Comparison of ENCODE assay signal across 8 cellular contexts in the genomic region with DNA sequence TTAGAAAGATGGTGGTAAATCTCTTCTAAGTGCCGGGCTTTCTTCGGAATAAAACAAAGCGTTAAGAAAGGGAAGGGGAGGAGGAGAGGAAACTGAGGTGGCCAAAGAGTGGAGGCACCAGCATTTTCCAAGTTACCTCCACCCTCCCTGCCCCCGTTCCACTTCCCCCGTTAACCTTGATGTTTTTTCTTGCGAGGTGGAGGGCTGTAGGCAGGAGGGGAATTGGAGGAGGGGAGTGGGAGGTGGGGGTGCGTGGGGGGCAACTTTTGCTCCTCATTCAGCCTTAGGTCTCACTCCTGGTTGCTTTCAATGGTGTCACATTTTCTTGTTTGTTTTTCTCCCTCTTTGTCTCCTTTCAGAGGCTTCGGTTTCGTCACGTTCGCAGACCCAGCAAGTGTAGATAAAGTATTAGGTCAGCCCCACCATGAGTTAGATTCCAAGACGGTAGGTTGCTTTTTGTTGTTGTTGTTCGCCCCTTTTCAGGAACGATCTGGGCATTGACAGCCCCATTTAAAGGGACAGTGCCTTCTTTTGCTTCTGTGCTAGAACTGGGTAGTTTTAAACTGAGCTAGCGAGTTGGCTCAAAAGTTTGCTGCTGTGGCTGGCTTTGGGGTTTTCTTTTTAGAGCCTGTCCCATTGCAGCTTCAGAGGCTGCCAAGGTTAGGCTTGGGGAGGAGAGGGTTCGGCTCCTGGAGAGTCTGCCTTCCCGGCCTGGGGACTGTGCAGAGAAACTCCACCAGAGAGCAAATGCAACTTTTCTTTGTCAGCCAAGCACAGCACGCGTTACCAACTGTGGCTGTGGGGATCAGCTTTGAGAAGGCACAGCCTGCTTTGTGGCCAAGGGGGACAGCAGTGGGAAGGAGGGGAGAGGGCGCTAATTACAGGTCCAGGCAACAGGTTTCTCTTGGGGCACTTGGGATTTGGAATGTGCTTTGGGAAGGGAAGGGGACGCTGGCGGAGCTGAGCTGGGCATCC. TPM values are rescaled to one million over a fixed set of nuclear protein-coding genes. Genes with fewer than 3 reads are reported as not detected.
DNase-seq lines count a peak whose midpoint lies in the region; ATAC-seq and TF ChIP-seq lines count a peak whose summit lies in the region.

No MANE protein-coding gene starts in this region.

- DNase-seq in NCI-H2107 treated with DMSO at 0.1 percent for 48 hours (lab: John Stamatoyannopoulos, UW; ENCODE audit: unreplicated experiment) (peak; percentile 48), NCI-H2107 (lab: John Stamatoyannopoulos, UW) (no peak), Peyer's patch (no peak), endodermal cell (peak; percentile 78), neural progenitor cell (ENCODE audit: low spot score) (peak; percentile 69), SHP77 treated with DMSO at 0.1 percent for 48 hours (lab: John Stamatoyannopoulos, UW) (no peak)

- peaks cover 52% of the 10 kb centered on the region for H3F3A ChIP-seq in neural progenitor cell (ENCODE audit: low read depth)

- H3K79me2 ChIP-seq in neural progenitor cell (ENCODE audit: low read depth): peaks cover 66% of the 10 kb centered on the region

- H2AFZ ChIP-seq in neural progenitor cell (replicated peaks): no peak overlapping the region

- H3K27ac Mint-ChIP-seq in endodermal cell: peak overlapping the region; percentile 97
- peak overlapping the region; percentile 95 for H3K27ac Mint-ChIP-seq in neural progenitor cell

- H3K27me3 Mint-ChIP-seq in endodermal cell (ENCODE audit: insufficient read depth): peaks cover 6% of the 10 kb centered on the region
- no peaks in the 10 kb centered on the region for H3K27me3 Mint-ChIP-seq in neural progenitor cell (ENCODE audit: insufficient read depth, low read depth)

- H3K27ac ChIP-seq in Peyer's patch (peak overlapping the region in 1 of 4 donors; percentile 92), endodermal cell (ENCODE audit: low read depth, low read length) (peak overlapping the region; percentile 69), neural progenitor cell (peak overlapping the region; percentile 81)

- H3K9me3 ChIP-seq in Peyer's patch (no peaks in the 10 kb centered on the region), endodermal cell (ENCODE audit: control insufficient read depth, low read length) (no peaks in the 10 kb centered on the region), neural progenitor cell (ENCODE audit: low read depth) (no peaks in the 10 kb centered on the region)

- H3K36me3 ChIP-seq in Peyer's patch: peaks cover 0 to 10% (median 0%) of the 10 kb centered on the region in 3 donors
- peaks cover 34% of the 10 kb centered on the region for H3K36me3 ChIP-seq in endodermal cell (ENCODE audit: control insufficient read depth, insufficient read depth, low read length)
- peaks cover 17% of the 10 kb centered on the region for H3K36me3 ChIP-seq in neural progenitor cell

- H3K4me1 Mint-ChIP-seq in endodermal cell: peaks cover 44% of the 10 kb centered on the region
- peaks cover 67% of the 10 kb centered on the region for H3K4me1 Mint-ChIP-seq in neural progenitor cell

- H3K4me1 ChIP-seq in Peyer's patch (peaks cover 0 to 8% (median 1%) of the 10 kb centered on the region in 4 donors), endodermal cell (ENCODE audit: control insufficient read depth, insufficient read depth, low read length) (peaks cover 11% of the 10 kb centered on the region), neural progenitor cell (peaks cover 42% of the 10 kb centered on the region)

- 6 to 9% methylated on average over 6 to 18 of the region's 22 CpGs for WGBS in endodermal cell (ENCODE audit: insufficient coverage in 1 of 2, insufficient read length in 1 of 2), 2 experiments

- H4K20me1 ChIP-seq in neural progenitor cell (ENCODE audit: low read depth): peaks cover 55% of the 10 kb centered on the region

- H3K4me3 ChIP-seq in Peyer's patch: peak overlapping the region; percentile 87 to 98 (median 92)
- peak overlapping the region; percentile 90 for H3K4me3 ChIP-seq in endodermal cell (ENCODE audit: low read length)
- H3K4me3 ChIP-seq in neural progenitor cell: peak overlapping the region; percentile 90

- peak overlapping the region; percentile 84 for H3K4me3 Mint-ChIP-seq in endodermal cell
- peak overlapping the region; percentile 97 for H3K4me3 Mint-ChIP-seq in neural progenitor cell

- H3K4me2 ChIP-seq in neural progenitor cell: peak overlapping the region; percentile 86

- no peak for TF ChIP-seq CTCF in Peyer's patch (IDR thresholded peaks at IDR 0.05)
- no peak for TF ChIP-seq CTCF in endodermal cell (conservative IDR thresholded peaks at IDR 0.05)
- TF ChIP-seq CTCF in neural progenitor cell (IDR thresholded peaks at IDR 0.05): no peak

- H3K36me3 Mint-ChIP-seq in endodermal cell (ENCODE audit: low read depth): peaks cover 32% of the 10 kb centered on the region
- H3K36me3 Mint-ChIP-seq in neural progenitor cell: peaks cover 41% of the 10 kb centered on the region

- ATAC-seq in HG02642 (IDR thresholded peaks at IDR 0.05; ENCODE audit: poor library complexity, unreplicated experiment): no peak
- ATAC-seq in GM18873 (IDR thresholded peaks at IDR 0.05; ENCODE audit: low FRiP score, unreplicated experiment): no peak

- peak overlapping the region; percentile 91 for H3K9ac ChIP-seq in endodermal cell (ENCODE audit: extremely low read depth, low read length, poor library complexity, severe bottlenecking)
- H3K9ac ChIP-seq in neural progenitor cell: peak overlapping the region; percentile 31

- no peaks in the 10 kb centered on the region for H3K9me3 Mint-ChIP-seq in endodermal cell
- no peaks in the 10 kb centered on the region for H3K9me3 Mint-ChIP-seq in neural progenitor cell

- no peaks in the 10 kb centered on the region for H3K27me3 ChIP-seq in Peyer's patch
- H3K27me3 ChIP-seq in endodermal cell (ENCODE audit: control insufficient read depth, insufficient read depth, low read length, poor library complexity, severe bottlenecking): peaks cover 3% of the 10 kb centered on the region
- H3K27me3 ChIP-seq in neural progenitor cell: peaks cover 10% of the 10 kb centered on the region

- no peak for TF ChIP-seq POLR2A in Peyer's patch (IDR thresholded peaks at IDR 0.05)

RNA-seq across cellular contexts. Expression of gene MSI2, which starts 1.9 kb away (rescaled TPM):
- 10 to 100 TPM; 25.9 to 39.0 (median 29.2) TPM for total RNA-seq in Peyer's patch
- 100 to 1,000 TPM in 1 of 2 donors, 10 to 100 TPM in 1; 88.3 to 114 TPM for total RNA-seq in endodermal cell
- polyA plus RNA-seq in endodermal cell (2013, experiment 1 of 2): 70.0 TPM
- 63.0 TPM for polyA plus RNA-seq in endodermal cell (2013, experiment 2 of 2)
- 92.7 and 96.9 TPM in 2 replicates for total RNA-seq in neural progenitor cell (ENCODE audit: low replicate concordance)

Comparison
In these comparisons a context has a peak if more than half of its experiments do, and no peak if none do; other contexts are left out.
1. DNase-seq: peak in NCI-H2107 treated with DMSO at 0.1 percent for 48 hours (single experiment), endodermal cell (single experiment) and neural progenitor cell (single experiment); none in NCI-H2107 (single experiment), Peyer's patch (0 of 3) and SHP77 treated with DMSO at 0.1 percent for 48 hours (single experiment).
2. Peak in every context shown above with its lines, with median percentiles within 50 percentile points of each other: H3K4me3 ChIP-seq.